23 cellular contexts compared by ENCODE assay signal in genomic region chr6:129191275-129191674, GRCh38.
DNase-seq lines count a peak whose midpoint lies in the region; ATAC-seq and TF ChIP-seq lines count a peak whose summit lies in the region.
"Had no signal": no experiment of that assay in that cellular context is flagged by ENCODE, and none has a peak within 500 bp of the region (broad histone marks: within the 10 kb centered on the region; RNA-seq: fewer than 3 reads in every experiment).

No MANE protein-coding gene starts in this region.

- H3K27ac ChIP-seq in BLaER1 treated with 17β-estradiol and CSF1 and Interleukin-3, amounts not matched to agents 10 nM and 100 nM = no peak overlapping the region
- H3K27ac ChIP-seq: A549, HL-60 had no signal

- no peaks in the 10 kb centered on the region for H3K36me3 ChIP-seq in BLaER1 treated with 17β-estradiol and CSF1 and Interleukin-3, amounts not matched to agents 10 nM and 100 nM
- H3K36me3 ChIP-seq: MG63 had no signal

- TF ChIP-seq CTCF in mesothelial cell of epicardium (IDR thresholded peaks at IDR 0.05; ENCODE audit: unreplicated experiment) = no peak

- H4K20me1 ChIP-seq in BLaER1 treated with 17β-estradiol and CSF1 and Interleukin-3, amounts not matched to agents 10 nM and 100 nM = no peaks in the 10 kb centered on the region

- H3K27me3 ChIP-seq in BLaER1 treated with 17β-estradiol and CSF1 and Interleukin-3, amounts not matched to agents 10 nM and 100 nM = peaks cover 0 to 7% (median 0%) of the 10 kb centered on the region in 11 experiments; a peak in 2 of 22 replicates
- H3K27me3 ChIP-seq: MG63 had no signal

- peaks cover 12 to 33% (median 21%) of the 10 kb centered on the region in 10 experiments for H3K4me1 ChIP-seq in BLaER1 treated with 17β-estradiol and CSF1 and Interleukin-3, amounts not matched to agents 10 nM and 100 nM
- H3K4me1 ChIP-seq: A549 had no signal

- H3K36me3 Mint-ChIP-seq in mesothelial cell of epicardium = no peaks in the 10 kb centered on the region
- H3K36me3 Mint-ChIP-seq in stimulated activated effector memory CD8-positive, alpha-beta T cell treated with anti-CD3 and anti-CD28 coated beads, Interleukin-12 subunit alpha, Interleukin-12 subunit beta, amount 100 ng/mL, for 72 hours = no peaks in the 10 kb centered on the region
- H3K36me3 Mint-ChIP-seq: CD8-positive, alpha-beta memory T cell; IgD-negative memory B cell had no signal

- H3K4me3 ChIP-seq in BLaER1 treated with 17β-estradiol and CSF1 and Interleukin-3, amounts not matched to agents 10 nM and 100 nM = no peak overlapping the region
- H3K4me3 ChIP-seq: A549, MG63 had no signal

- ATAC-seq in HG03175 (IDR thresholded peaks at IDR 0.05; ENCODE audit: unreplicated experiment) (peak; percentile 48), left lobe of liver (no peak)
- ATAC-seq in stimulated activated effector memory CD8-positive, alpha-beta T cell treated with anti-CD3 and anti-CD28 coated beads, Interleukin-12 subunit alpha, Interleukin-12 subunit beta, amount 100 ng/mL, for 72 hours = no peak
- ATAC-seq: A549, Right ventricle myocardium inferior had no signal

- DNase-seq in OCI-M1 (lab: John Stamatoyannopoulos, UW) (peak; percentile 68), mesothelial cell of epicardium (ENCODE audit: low spot score in 2 of 2, unreplicated experiment in 2 of 2) (no peak), SKM-1 treated with dmso at 0.1 percent for 144 hours (lab: John Stamatoyannopoulos, UW; ENCODE audit: unreplicated experiment) (no peak), left lobe of liver (ENCODE audit: low spot score) (no peak)
- DNase-seq in stimulated activated effector memory CD8-positive, alpha-beta T cell treated with anti-CD3 and anti-CD28 coated beads, Interleukin-12 subunit alpha, Interleukin-12 subunit beta, amount 100 ng/mL, for 72 hours (ENCODE audit: low spot score in 2 of 2) = no peak
- DNase-seq: C1 segment of cervical spinal cord; CD8-positive, alpha-beta memory T cell; DMS79 treated with DMSO at 0.1 percent for 48 hours; H7; Karpas-422; MG63; NCI-H1417; NCI-H187; NCI-H2107; NCI-H510A; NCI-H82; SW 1271 had no signal

- peak overlapping the region; percentile 37 for H3K27ac Mint-ChIP-seq in mesothelial cell of epicardium
- no peak overlapping the region for H3K27ac Mint-ChIP-seq in stimulated activated effector memory CD8-positive, alpha-beta T cell treated with anti-CD3 and anti-CD28 coated beads, Interleukin-12 subunit alpha, Interleukin-12 subunit beta, amount 100 ng/mL, for 72 hours
- H3K27ac Mint-ChIP-seq: CD8-positive, alpha-beta memory T cell had no signal

- peaks cover 39% of the 10 kb centered on the region for H3K4me1 Mint-ChIP-seq in mesothelial cell of epicardium
- no peaks in the 10 kb centered on the region for H3K4me1 Mint-ChIP-seq in stimulated activated effector memory CD8-positive, alpha-beta T cell treated with anti-CD3 and anti-CD28 coated beads, Interleukin-12 subunit alpha, Interleukin-12 subunit beta, amount 100 ng/mL, for 72 hours
- H3K4me1 Mint-ChIP-seq: CD8-positive, alpha-beta memory T cell had no signal

- no peak overlapping the region for H3K4me3 Mint-ChIP-seq in mesothelial cell of epicardium
- no peak overlapping the region for H3K4me3 Mint-ChIP-seq in stimulated activated effector memory CD8-positive, alpha-beta T cell treated with anti-CD3 and anti-CD28 coated beads, Interleukin-12 subunit alpha, Interleukin-12 subunit beta, amount 100 ng/mL, for 72 hours
- H3K4me3 Mint-ChIP-seq: CD8-positive, alpha-beta memory T cell; IgD-negative memory B cell had no signal

- no peaks in the 10 kb centered on the region for H3K9me3 ChIP-seq in BLaER1 treated with 17β-estradiol and CSF1 and Interleukin-3, amounts not matched to agents 10 nM and 100 nM (replicated peaks in 1 of 11)
- H3K9me3 ChIP-seq: A549 had no signal

- H3K9me3 Mint-ChIP-seq in mesothelial cell of epicardium = no peaks in the 10 kb centered on the region
- no peaks in the 10 kb centered on the region for H3K9me3 Mint-ChIP-seq in stimulated activated effector memory CD8-positive, alpha-beta T cell treated with anti-CD3 and anti-CD28 coated beads, Interleukin-12 subunit alpha, Interleukin-12 subunit beta, amount 100 ng/mL, for 72 hours
- H3K9me3 Mint-ChIP-seq: CD8-positive, alpha-beta memory T cell; IgD-negative memory B cell had no signal

- H3K27me3 Mint-ChIP-seq in mesothelial cell of epicardium (ENCODE audit: low read depth) = no peaks in the 10 kb centered on the region

- no peak overlapping the region for H3K9ac ChIP-seq in BLaER1 treated with 17β-estradiol and CSF1 and Interleukin-3, amounts not matched to agents 10 nM and 100 nM

- H3K4me2 ChIP-seq in BLaER1 treated with 17β-estradiol and CSF1 and Interleukin-3, amounts not matched to agents 10 nM and 100 nM = peak overlapping the region in 8 of 11 experiments; percentile 27 to 54 (median 45); a peak in 13 of 22 replicates
- H3K4me2 ChIP-seq: A549 had no signal
